ENCODE assay signal across 23 cellular contexts in genomic region chr20:62710221-62710885, GRCh38. TPM values are rescaled to one million over a fixed set of nuclear protein-coding genes. Genes with fewer than 3 reads are reported as not detected.
DNase-seq lines count a peak whose midpoint lies in the region; ATAC-seq, FAIRE-seq and TF ChIP-seq lines count a peak whose summit lies in the region.
"Had no signal": no experiment of that assay in that cellular context is flagged by ENCODE, and none has a peak within 500 bp of the region (broad histone marks: within the 10 kb centered on the region; RNA-seq: fewer than 3 reads in every experiment).

No MANE protein-coding gene starts in this region.

- no peak overlapping the region for H2BK12ac ChIP-seq in neuronal stem cell (ENCODE audit: low read length)

- H3K4me1 Mint-ChIP-seq in activated CD4-positive, alpha-beta T cell treated with anti-CD3 and anti-CD28 coated beads, Interleukin-2, amount 10 ng/mL, durations not matched to agents 7 days and 5 days = peaks cover 14% of the 10 kb centered on the region
- H3K4me1 Mint-ChIP-seq in activated naive CD4-positive, alpha-beta T cell treated with anti-CD3 and anti-CD28 coated beads, Interleukin-2, amount 10 ng/mL, durations not matched to agents 7 days and 5 days = peaks cover 10% of the 10 kb centered on the region
- H3K4me1 Mint-ChIP-seq: central memory CD8-positive, alpha-beta T cell had no signal

- H3K9me3 Mint-ChIP-seq in activated CD4-positive, alpha-beta T cell treated with anti-CD3 and anti-CD28 coated beads, Interleukin-2, amount 10 ng/mL, durations not matched to agents 7 days and 5 days = no peaks in the 10 kb centered on the region
- H3K9me3 Mint-ChIP-seq in activated naive CD4-positive, alpha-beta T cell treated with anti-CD3 and anti-CD28 coated beads, Interleukin-2, amount 10 ng/mL, durations not matched to agents 7 days and 5 days = no peaks in the 10 kb centered on the region
- H3K9me3 Mint-ChIP-seq: activated naive CD8-positive, alpha-beta T cell treated with anti-CD3 and anti-CD28 coated beads for 36 hours; activated T-helper 17 cell treated with anti-CD3 and anti-CD28 coated beads, Interleukin-2, amount 50 U/mL, for 72 hours; central memory CD8-positive, alpha-beta T cell; WTC11 had no signal

- H3K4me2 ChIP-seq in K562 (ENCODE audit: insufficient read depth, low read length) (no peak overlapping the region), neuronal stem cell (ENCODE audit: insufficient read depth, low read length, poor library complexity, severe bottlenecking) (no peak overlapping the region)
- H3K4me2 ChIP-seq: smooth muscle cell had no signal

- TF ChIP-seq CTCF in K562 (IDR thresholded peaks at IDR 0.05 in 2 of 3, conservative IDR thresholded peaks at IDR 0.05 in 1 of 3; ENCODE audit: insufficient read depth in 2 of 3, low read depth in 1 of 3, low read length in 3 of 3) = no peak

- DNase-seq in activated CD4-positive, alpha-beta T cell treated with anti-CD3 and anti-CD28 coated beads, Interleukin-2, amount 10 ng/mL, durations not matched to agents 7 days and 5 days = no peak
- DNase-seq in activated CD4-positive, alpha-beta T cell treated with anti-CD3 and anti-CD28 coated beads, Interleukin-2, amount 50 U/mL, for 48 hours = no peak
- DNase-seq in HTR-8/SVneo (ENCODE audit: insufficient read length, low spot score) (no peak), K562 (ENCODE audit: extremely low read depth in 1 of 4, low spot score in 3 of 4) (no peak), neuronal stem cell (ENCODE audit: low spot score) (no peak), NCI-H1694 (lab: John Stamatoyannopoulos, UW) (no peak)
- no peak for DNase-seq in activated naive CD4-positive, alpha-beta T cell treated with anti-CD3 and anti-CD28 coated beads, Interleukin-2, amount 10 ng/mL, durations not matched to agents 7 days and 5 days
- DNase-seq: activated naive CD8-positive, alpha-beta T cell treated with anti-CD3 and anti-CD28 coated beads for 36 hours; Caco-2; MG63; naive thymus-derived CD4-positive, alpha-beta T cell; NCI-H510A treated with DMSO at 0.1 percent for 48 hours had no signal

- TF ChIP-seq EP300 in K562 (IDR thresholded peaks at IDR 0.05; ENCODE audit: low read length) = no peak

- POLR2A ChIA-PET in activated CD4-positive, alpha-beta T cell treated with anti-CD3 and anti-CD28 coated beads, Interleukin-2, amount 10 ng/mL, durations not matched to agents 7 days and 5 days (lab: Charles Lee) = no interaction called here
- POLR2A ChIA-PET in K562 (lab: Yijun Ruan, JAX) = interaction anchor here (0.6 to 0.7 kb wide), 2 partner anchors 63 to 73 kb away, joined by 3 read pairs; no protein-coding TSS in a partner anchor

- intact Hi-C loops in K562 (cut with micrococcal nuclease) = no loop called here

- no peak overlapping the region for H3K4ac ChIP-seq in neuronal stem cell (ENCODE audit: low read length)

- peak overlapping the region; percentile 92 for H4K8ac ChIP-seq in neuronal stem cell (ENCODE audit: low read depth, low read length)

- ATAC-seq in K562 (no peak), GM18873 (IDR thresholded peaks at IDR 0.05; ENCODE audit: low FRiP score, unreplicated experiment) (no peak)
- ATAC-seq: WTC11 had no signal

- H2BK5ac ChIP-seq in neuronal stem cell (ENCODE audit: low read length) = no peak overlapping the region

- 33% methylated on average over 20 of the region's 20 CpGs for WGBS in K562 (ENCODE audit: insufficient coverage, low coverage, missing lambda C conversion rate)
- no CpG with 5 or more reads among the region's 20 CpGs for WGBS in neuronal stem cell (ENCODE audit: extremely low coverage in 2 of 2, insufficient read length in 2 of 2, insufficient replicate concordance in 1 of 2), 2 donors

- FAIRE-seq in HTR-8/SVneo (lab: Jason Lieb, UNC) (peak; percentile 60), K562 (lab: Jason Lieb, UNC) (no peak)
- FAIRE-seq: GM18507 had no signal

- no peak overlapping the region for H3K27ac ChIP-seq in K562 (ENCODE audit: extremely low read depth, low read depth, low read length)
- no peak overlapping the region for H3K27ac ChIP-seq in neuronal stem cell (replicated peaks; ENCODE audit: low read length)
- H3K27ac ChIP-seq: ascending aorta, GM23248, SK-N-MC had no signal

- in situ Hi-C loops in K562 (cut with MboI) = no loop called here

- no peak for TF ChIP-seq RAD21 in K562 (CRISPR knock-in tag; conservative IDR thresholded peaks at IDR 0.05 in 1 of 2, IDR thresholded peaks at IDR 0.05 in 1 of 2)

- H3K14ac ChIP-seq in neuronal stem cell (ENCODE audit: low read length) = peak overlapping the region; percentile 21

- H3K4me3 Mint-ChIP-seq in activated CD4-positive, alpha-beta T cell treated with anti-CD3 and anti-CD28 coated beads, Interleukin-2, amount 10 ng/mL, durations not matched to agents 7 days and 5 days = peak overlapping the region; percentile 6
- no peak overlapping the region for H3K4me3 Mint-ChIP-seq in activated naive CD4-positive, alpha-beta T cell treated with anti-CD3 and anti-CD28 coated beads, Interleukin-2, amount 10 ng/mL, durations not matched to agents 7 days and 5 days
- H3K4me3 Mint-ChIP-seq: activated naive CD8-positive, alpha-beta T cell treated with anti-CD3 and anti-CD28 coated beads for 36 hours; activated T-helper 17 cell treated with anti-CD3 and anti-CD28 coated beads, Interleukin-2, amount 50 U/mL, for 72 hours; central memory CD8-positive, alpha-beta T cell had no signal

- H3K79me1 ChIP-seq in neuronal stem cell (ENCODE audit: low read depth, low read length) = no peaks in the 10 kb centered on the region

- BruUV-seq in K562 (replicated peaks; lab: Mats Ljungman, UMichigan) = no TSS peak

- H3K9me3 ChIP-seq in K562 (replicated peaks; ENCODE audit: control insufficient read depth, insufficient read depth, low read depth, low read length) (no peaks in the 10 kb centered on the region), neuronal stem cell (replicated peaks in 1 of 2; ENCODE audit: control insufficient read depth in 2 of 2, insufficient read depth in 1 of 2, low read depth in 1 of 2, low read length in 2 of 2) (peaks cover 0 to 8% of the 10 kb centered on the region in 2 donors)
- H3K9me3 ChIP-seq: ascending aorta, Caco-2, MG63 had no signal

- peaks cover 42% of the 10 kb centered on the region for H3K27me3 Mint-ChIP-seq in activated CD4-positive, alpha-beta T cell treated with anti-CD3 and anti-CD28 coated beads, Interleukin-2, amount 10 ng/mL, durations not matched to agents 7 days and 5 days
- H3K27me3 Mint-ChIP-seq in activated naive CD4-positive, alpha-beta T cell treated with anti-CD3 and anti-CD28 coated beads, Interleukin-2, amount 10 ng/mL, durations not matched to agents 7 days and 5 days = peaks cover 99% of the 10 kb centered on the region

- H3K36me3 ChIP-seq in K562 (ENCODE audit: control insufficient read depth, insufficient read depth, low read length) = no peaks in the 10 kb centered on the region
- H3K36me3 ChIP-seq in neuronal stem cell (replicated peaks in 1 of 2; ENCODE audit: control insufficient read depth in 2 of 2, insufficient read depth in 2 of 2, low read length in 2 of 2) = no peaks in the 10 kb centered on the region
- H3K36me3 ChIP-seq: ascending aorta, MG63 had no signal

- H3K23ac ChIP-seq in neuronal stem cell (ENCODE audit: low read depth, low read length, poor library complexity) = peak overlapping the region; percentile 85

- peak overlapping the region; percentile 40 for H2AK5ac ChIP-seq in neuronal stem cell (ENCODE audit: low read depth, low read length)

- no peaks in the 10 kb centered on the region for H4K20me1 ChIP-seq in K562 (replicated peaks; ENCODE audit: control insufficient read depth, insufficient read depth, low read length)

- peak overlapping the region; percentile 36 for H3K18ac ChIP-seq in neuronal stem cell (ENCODE audit: low read length)

- CTCF ChIA-PET in activated CD4-positive, alpha-beta T cell treated with anti-CD3 and anti-CD28 coated beads, Interleukin-2, amount 10 ng/mL, durations not matched to agents 7 days and 5 days (lab: Charles Lee) = interaction anchor here (0.6 to 1.2 kb wide), 3 partner anchors 16 to 84 kb away, joined by 3 to 5 read pairs (median 4); no protein-coding TSS in a partner anchor
- CTCF ChIA-PET in K562 (lab: Yijun Ruan, JAX; ENCODE audit: low intra/inter-chr PET ratio) = no interaction called here
- CTCF ChIA-PET in activated naive CD4-positive, alpha-beta T cell treated with anti-CD3 and anti-CD28 coated beads, Interleukin-2, amount 10 ng/mL, durations not matched to agents 7 days and 5 days (lab: Charles Lee) = no interaction called here

- H2AFZ ChIP-seq in K562 (ENCODE audit: low read depth, low read length) (no peak overlapping the region), neuronal stem cell (ENCODE audit: low read length) (no peak overlapping the region)
- H2AFZ ChIP-seq: GM23248 had no signal

- peaks cover 14 to 52% of the 10 kb centered on the region in 2 experiments; a peak in 4 of 5 replicates for H3K4me1 ChIP-seq in K562 (replicated peaks in 1 of 2; ENCODE audit: control insufficient read depth in 2 of 2, insufficient read depth in 2 of 2, low read length in 2 of 2)
- H3K4me1 ChIP-seq in neuronal stem cell (ENCODE audit: control insufficient read depth in 2 of 2, insufficient read depth in 1 of 2, low read depth in 1 of 2, low read length in 2 of 2) = peaks cover 0 to 7% of the 10 kb centered on the region in 2 donors
- H3K4me1 ChIP-seq: ascending aorta, Caco-2 had no signal

- H3K4me3 ChIP-seq in K562 (no peak overlapping the region), neuronal stem cell (ENCODE audit: low read length in 2 of 2) (peak overlapping the region in 1 of 2 donors; percentile 12)
- H3K4me3 ChIP-seq: ascending aorta, GM23248, MG63, SK-N-MC, smooth muscle cell had no signal

- no peaks in the 10 kb centered on the region for H3K36me3 Mint-ChIP-seq in activated CD4-positive, alpha-beta T cell treated with anti-CD3 and anti-CD28 coated beads, Interleukin-2, amount 10 ng/mL, durations not matched to agents 7 days and 5 days (ENCODE audit: low read depth)
- no peaks in the 10 kb centered on the region for H3K36me3 Mint-ChIP-seq in activated naive CD4-positive, alpha-beta T cell treated with anti-CD3 and anti-CD28 coated beads, Interleukin-2, amount 10 ng/mL, durations not matched to agents 7 days and 5 days
- H3K36me3 Mint-ChIP-seq: activated naive CD8-positive, alpha-beta T cell treated with anti-CD3 and anti-CD28 coated beads for 36 hours; naive thymus-derived CD4-positive, alpha-beta T cell; WTC11 had no signal

- H2BK120ac ChIP-seq in neuronal stem cell (ENCODE audit: low read depth, low read length) = peak overlapping the region; percentile 47

- H3K9ac ChIP-seq in K562 (ENCODE audit: insufficient read depth in 1 of 2, low read depth in 2 of 2, low read length in 2 of 2) (peak overlapping the region in 1 of 2 experiments; percentile 60; a peak in 2 of 4 replicates), neuronal stem cell (ENCODE audit: low read depth, low read length, poor library complexity) (no peak overlapping the region)
- H3K9ac ChIP-seq: GM23248 had no signal

- H4K91ac ChIP-seq in neuronal stem cell (ENCODE audit: low read depth, low read length, poor library complexity) = no peak overlapping the region

- no peaks in the 10 kb centered on the region for H3K79me2 ChIP-seq in K562 (ENCODE audit: control insufficient read depth, insufficient read depth, low read length)

- TF ChIP-seq POLR2A in K562 (conservative IDR thresholded peaks at IDR 0.05) = no peak

- H3K9me1 ChIP-seq in K562 (ENCODE audit: control insufficient read depth, insufficient read depth, low read length) = no peaks in the 10 kb centered on the region

- H3K27ac Mint-ChIP-seq in activated CD4-positive, alpha-beta T cell treated with anti-CD3 and anti-CD28 coated beads, Interleukin-2, amount 10 ng/mL, durations not matched to agents 7 days and 5 days = no peak overlapping the region
- H3K27ac Mint-ChIP-seq in activated naive CD4-positive, alpha-beta T cell treated with anti-CD3 and anti-CD28 coated beads, Interleukin-2, amount 10 ng/mL, durations not matched to agents 7 days and 5 days = no peak overlapping the region
- H3K27ac Mint-ChIP-seq: activated naive CD8-positive, alpha-beta T cell treated with anti-CD3 and anti-CD28 coated beads for 36 hours; activated T-helper 17 cell treated with anti-CD3 and anti-CD28 coated beads, Interleukin-2, amount 50 U/mL, for 72 hours; WTC11 had no signal

- H3K27me3 ChIP-seq in K562 (ENCODE audit: control insufficient read depth in 2 of 2, insufficient read depth in 2 of 2, low read length in 2 of 2) (peaks cover 21 to 50% of the 10 kb centered on the region in 2 experiments), neuronal stem cell (ENCODE audit: control insufficient read depth in 3 of 3, insufficient read depth in 3 of 3, low read depth in 1 of 3, low read length in 3 of 3) (peaks cover 18 to 90% (median 37%) of the 10 kb centered on the region in 3 experiments)

- H2BK15ac ChIP-seq in neuronal stem cell (ENCODE audit: low read length) = peak overlapping the region; percentile 58

RNA-seq across cellular contexts. Expression of gene NTSR1, which starts 1.7 kb away (rescaled TPM):
- total RNA-seq in activated CD4-positive, alpha-beta T cell treated with anti-CD3 and anti-CD28 coated beads, Interleukin-2, amount 10 ng/mL, durations not matched to agents 7 days and 5 days = 1 to 10 TPM in 1 of 2 experiments, under 1 TPM in 1; 0.94 to 1.5 TPM
- total RNA-seq in K562 (2011; cell fraction: chromatin; rRNA removed; ENCODE audit: low replicate concordance) = 0.25 TPM in 1 of 2 replicates, not detected in the other
- 0.17 TPM in 1 of 2 replicates, not detected in the other for total RNA-seq in K562 (2011; cell fraction: nucleolus; rRNA removed)
- 0.15 TPM in 2 replicates for total RNA-seq in K562 (2011; cell fraction: nucleoplasm; rRNA removed)
- total RNA-seq in K562 (2014; rRNA removed) (0.41 TPM in 1 of 2 replicates, not detected in the other), K562 (2014; rRNA removed; fragmentation: Illumina TruSeq; extraction: Trizol) (0.04 TPM in 1 of 2 replicates, not detected in the other), K562 (2015; rRNA removed; fragmentation: Illumina TruSeq; extraction: Trizol) (0.14 and 0.15 TPM in 2 replicates), K562 (2021) (0.38 and 0.40 TPM in 2 replicates)
- polyA plus RNA-seq in K562 (2011; rRNA removed) (0.07 and 0.12 TPM in 2 replicates), K562 (2014; fragmentation: Illumina TruSeq; extraction: Trizol) (0.22 and 0.25 TPM in 2 replicates), K562 (2014; fragmentation: Nextera tagmentation; extraction: Ambion mirVana) (not detected), K562 (2014; rRNA removed) (0.04 and 0.12 TPM in 2 replicates)
- polyA plus RNA-seq in K562 (2011; cell fraction: cytosol; rRNA removed) = 0.10 and 0.31 TPM in 2 replicates
- 0.13 and 0.24 TPM in 2 replicates for polyA plus RNA-seq in K562 (2011; cell fraction: nucleus; rRNA removed)
- 0.51 and 0.61 TPM in 2 replicates for polyA plus RNA-seq in K562 (2012)
- polyA minus RNA-seq in K562 (2011; rRNA and poly(A)+ RNA removed) = 0.06 and 0.07 TPM in 2 replicates
- not detected in 2 replicates for polyA minus RNA-seq in K562 (2011; cell fraction: cytosol; rRNA and poly(A)+ RNA removed)
- polyA minus RNA-seq in K562 (2011; cell fraction: nucleus; rRNA and poly(A)+ RNA removed) = 0.13 TPM in 1 of 2 replicates, not detected in the other
- 0.28 TPM for polyA plus RNA-seq in neuronal stem cell (2013, experiment 1 of 2)
- 0.21 TPM for polyA plus RNA-seq in neuronal stem cell (2013, experiment 2 of 2)
- total RNA-seq: activated naive CD8-positive, alpha-beta T cell treated with anti-CD3 and anti-CD28 coated beads for 36 hours; activated T-helper 17 cell treated with anti-CD3 and anti-CD28 coated beads, Interleukin-2, amount 50 U/mL, for 72 hours; ascending aorta; GM23248; renal cortical epithelial cell; ureter had no signal
- polyA plus RNA-seq: GM23248; naive thymus-derived CD4-positive, alpha-beta T cell; smooth muscle cell had no signal
